In the genomic region with DNA sequence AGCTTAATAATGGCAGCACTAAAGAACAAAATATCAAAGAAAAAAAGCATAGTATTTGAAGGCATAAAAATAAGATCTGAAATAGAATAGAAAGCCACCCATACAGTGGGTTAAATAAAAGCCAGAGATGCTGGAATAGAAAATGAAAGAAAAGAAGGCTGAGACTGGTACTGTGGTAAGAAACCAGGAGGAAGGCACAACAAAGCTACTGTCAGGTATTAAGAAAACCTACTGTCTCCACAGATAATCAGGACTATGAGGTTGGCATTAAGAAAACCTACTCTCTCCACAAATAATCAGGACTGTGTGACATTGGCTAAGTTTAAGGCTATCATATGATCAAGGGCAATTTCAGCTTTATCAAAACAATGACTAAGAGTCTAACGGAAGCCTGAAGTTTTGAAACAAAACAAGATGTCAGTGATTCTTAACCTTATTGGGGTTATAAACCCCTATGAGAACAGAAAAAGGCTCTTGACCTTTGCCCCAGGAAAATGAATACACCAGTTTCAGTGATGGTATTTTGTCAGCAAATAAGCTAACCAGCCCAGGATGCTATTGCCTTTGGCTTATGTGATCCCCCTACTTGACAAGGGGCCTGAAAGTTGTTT, we compare ENCODE assay signal across 2 cellular contexts.
TF ChIP-seq lines count a peak whose summit lies in the region.

No MANE protein-coding gene starts in this region.

TF ChIP-seq in HepG2, 621 proteins besides CTCF, POLR2A, EP300 and RAD21 (continued from another document and continues in another):
- TF ChIP-seq PAXIP1 (CRISPR knock-in tag; conservative IDR thresholded peaks at IDR 0.05) (no peak), KIAA2018 (CRISPR knock-in tag; IDR thresholded peaks at IDR 0.05; ENCODE audit: borderline replicate concordance) (no peak), ZNF280B (CRISPR knock-in tag; IDR thresholded peaks at IDR 0.05; ENCODE audit: borderline replicate concordance) (no peak)

TF ChIP-seq in WTC11, 78 proteins besides CTCF, POLR2A, EP300 and RAD21 (continued from another document):
- TF ChIP-seq TP53 (CRISPR knock-in tag; IDR thresholded peaks at IDR 0.05): no peak
- TF ChIP-seq MXD4 (CRISPR knock-in tag; IDR thresholded peaks at IDR 0.05; ENCODE audit: borderline replicate concordance): no peak
